9 cellular contexts compared by ENCODE assay signal in genomic region chr17:36714789-36715188, GRCh38.
"Had no signal": no experiment of that assay in that cellular context is flagged by ENCODE, and none has a peak within 500 bp of the region (broad histone marks: within the 10 kb centered on the region; RNA-seq: fewer than 3 reads in every experiment).

No MANE protein-coding gene starts in this region.

- DNase-seq: GOT3, H9, HCEC 1CT, Karpas-422, KBM-7 had no signal

- H3K4me3 Mint-ChIP-seq: H9, IgD-negative memory B cell had no signal

- H3K9me3 Mint-ChIP-seq: H9 had no signal

- H3K27ac Mint-ChIP-seq: H9, IgD-negative memory B cell had no signal

- H3K36me3 Mint-ChIP-seq: IgD-negative memory B cell had no signal

- FAIRE-seq: H54, HTR-8/SVneo had no signal

- H3K27ac ChIP-seq: KMS-11 had no signal

- H3K4me2 ChIP-seq: KMS-11 had no signal
